13 cellular contexts compared by ENCODE assay signal in the genomic region with DNA sequence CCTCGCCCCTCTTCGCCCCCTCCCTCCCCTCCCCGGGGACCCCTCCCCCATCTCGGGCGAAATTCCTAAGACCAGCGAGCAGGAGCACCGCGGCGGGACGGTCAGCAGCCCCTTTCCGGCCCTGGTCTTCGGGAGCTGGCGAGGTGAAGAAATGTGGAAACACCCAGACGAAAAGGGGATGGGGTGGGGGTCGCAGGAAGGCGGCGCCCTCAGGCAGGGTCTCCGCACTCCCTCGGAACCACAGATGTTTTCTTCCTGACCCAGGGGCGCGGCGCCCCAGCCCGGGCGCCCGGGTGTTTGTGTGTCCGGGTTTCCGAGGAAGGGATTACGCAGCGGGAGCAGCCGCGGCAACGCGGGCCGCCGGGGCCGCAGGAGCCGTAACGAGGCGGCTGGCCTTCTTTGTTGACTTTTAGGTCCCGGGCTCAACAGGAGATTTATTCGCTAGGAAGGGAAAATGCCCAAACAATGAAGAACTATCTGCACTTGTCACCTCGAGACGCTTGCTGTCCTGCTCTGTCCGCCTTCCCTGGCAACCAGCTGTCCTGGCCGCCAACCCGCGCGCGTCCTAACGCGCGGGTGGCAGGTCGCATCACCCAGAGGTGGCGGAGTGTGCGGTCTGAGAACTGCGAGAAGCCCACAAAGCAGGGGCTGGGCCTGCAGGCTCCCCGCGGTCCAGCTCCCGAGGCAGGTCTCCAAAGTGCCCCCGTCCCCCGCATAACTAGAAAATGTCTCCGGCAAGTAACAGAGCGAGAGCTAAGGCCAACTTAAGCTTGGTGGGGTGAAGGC. TPM values are rescaled to one million over a fixed set of nuclear protein-coding genes. Genes with fewer than 3 reads are reported as not detected.
DNase-seq lines count a peak whose midpoint lies in the region; ATAC-seq and TF ChIP-seq lines count a peak whose summit lies in the region.
"Had no signal": no experiment of that assay in that cellular context is flagged by ENCODE, and none has a peak within 500 bp of the region (broad histone marks: within the 10 kb centered on the region; RNA-seq: fewer than 3 reads in every experiment).

No MANE protein-coding gene starts in this region.

- H3K27ac ChIP-seq in GM23338 (ENCODE audit: low read depth), result no peak overlapping the region
- peak overlapping the region; percentile 84 to 95 (median 90) for H3K27ac ChIP-seq in esophagus squamous epithelium
- no peak overlapping the region for H3K27ac ChIP-seq in MM.1S (ENCODE audit: low read length)

- H2AFZ ChIP-seq in GM23338 (peak overlapping the region; percentile 73), MM.1S (ENCODE audit: low read length) (no peak overlapping the region)

- H3K36me3 ChIP-seq in GM23338 (ENCODE audit: insufficient read depth), result no peaks in the 10 kb centered on the region
- H3K36me3 ChIP-seq in esophagus squamous epithelium, result no peaks in the 10 kb centered on the region
- H3K36me3 ChIP-seq in MM.1S (replicated peaks; ENCODE audit: insufficient read depth, low read length), result no peaks in the 10 kb centered on the region

- POLR2A ChIA-PET in T-cell (lab: Charles Lee), result no interaction called here

- H3K36me3 Mint-ChIP-seq in GM23338 (ENCODE audit: low read depth), result no peaks in the 10 kb centered on the region
- peaks cover 31% of the 10 kb centered on the region for H3K36me3 Mint-ChIP-seq in progenitor cell of endocrine pancreas (ENCODE audit: insufficient read depth)
- H3K36me3 Mint-ChIP-seq in T-cell, result no peaks in the 10 kb centered on the region

- H3K9ac ChIP-seq in MM.1S (ENCODE audit: low read length), result no peak overlapping the region

- ATAC-seq in GM23338, result peak; percentile 4
- no peak for ATAC-seq in T-cell (replicated peaks in 1 of 4)
- ATAC-seq: effector memory CD8-positive, alpha-beta T cell had no signal

- DNase-seq in GM23338 (ENCODE audit: low spot score) (peak; percentile 80), NCI-H2196 treated with DMSO at 0.1 percent for 48 hours (lab: John Stamatoyannopoulos, UW; ENCODE audit: unreplicated experiment) (peak; percentile 17), esophagus squamous epithelium (lab: John Stamatoyannopoulos, UW) (no peak), progenitor cell of endocrine pancreas (ENCODE audit: low spot score, unreplicated experiment) (peak; percentile 48), AG08396 (ENCODE audit: low spot score) (no peak), T-cell (no peak), medulla oblongata (ENCODE audit: extremely low spot score) (no peak), MM.1S (no peak)
- DNase-seq: effector memory CD8-positive, alpha-beta T cell; GF-D8; NCI-H1694; stimulated activated CD4-positive, alpha-beta T cell treated with anti-CD3 and anti-CD28 coated beads, Interleukin-4, amount 100 ng/mL, for 24 hours; SW 1271 had no signal

- H3K27me3 Mint-ChIP-seq in GM23338 (ENCODE audit: insufficient read depth, low read depth, poor library complexity) (peaks cover 97% of the 10 kb centered on the region), progenitor cell of endocrine pancreas (no peaks in the 10 kb centered on the region), T-cell (peaks cover 59 to 72% of the 10 kb centered on the region in 2 donors)

- TF ChIP-seq CTCF in GM23338 (conservative IDR thresholded peaks at IDR 0.05; ENCODE audit: low read depth in 2 of 2) (no peak), esophagus squamous epithelium (IDR thresholded peaks at IDR 0.05) (no peak), progenitor cell of endocrine pancreas (IDR thresholded peaks at IDR 0.05; ENCODE audit: unreplicated experiment) (no peak), MM.1S (IDR thresholded peaks at IDR 0.05; ENCODE audit: low read length) (no peak)

- peaks cover 68% of the 10 kb centered on the region for H3K4me1 ChIP-seq in GM23338 (ENCODE audit: insufficient read depth)
- peaks cover 5 to 70% (median 14%) of the 10 kb centered on the region in 3 donors for H3K4me1 ChIP-seq in esophagus squamous epithelium
- no peaks in the 10 kb centered on the region for H3K4me1 ChIP-seq in MM.1S (ENCODE audit: low read length)

- H3K27ac Mint-ChIP-seq in GM23338 (no peak overlapping the region), progenitor cell of endocrine pancreas (peak overlapping the region; percentile 98), T-cell (no peak overlapping the region)
- H3K27ac Mint-ChIP-seq: effector memory CD8-positive, alpha-beta T cell had no signal

- TF ChIP-seq POLR2A in esophagus squamous epithelium (IDR thresholded peaks at IDR 0.05), result no peak

- CTCF ChIA-PET in T-cell (lab: Charles Lee), result no interaction called here

- H3K9me3 Mint-ChIP-seq in GM23338, result no peaks in the 10 kb centered on the region; the same call in 2 of the 3 replicates
- H3K9me3 Mint-ChIP-seq in progenitor cell of endocrine pancreas (ENCODE audit: low read depth), result no peaks in the 10 kb centered on the region
- H3K9me3 Mint-ChIP-seq in T-cell, result peaks cover 3 to 8% (median 6%) of the 10 kb centered on the region in 3 donors

- H3F3A ChIP-seq in GM23338 (replicated peaks; ENCODE audit: low read depth) (peaks cover 6% of the 10 kb centered on the region), MM.1S (ENCODE audit: insufficient read depth, low read length) (no peaks in the 10 kb centered on the region)

- H3K79me2 ChIP-seq in GM23338 (replicated peaks; ENCODE audit: insufficient read depth) (no peaks in the 10 kb centered on the region), MM.1S (ENCODE audit: low read length) (0 out of 2 replicates have a peak, but pooled peaks cover 4% of the 10 kb centered on the region)

- no peaks in the 10 kb centered on the region for H3K9me2 ChIP-seq in GM23338 (ENCODE audit: insufficient read depth)
- H3K9me2 ChIP-seq in MM.1S (replicated peaks; ENCODE audit: insufficient read depth, low read length), result no peaks in the 10 kb centered on the region

- H3K9me3 ChIP-seq in esophagus squamous epithelium (no peaks in the 10 kb centered on the region), MM.1S (replicated peaks; ENCODE audit: insufficient read depth, low read length) (no peaks in the 10 kb centered on the region)

- H3K4me3 ChIP-seq in GM23338, result peak overlapping the region; percentile 75
- peak overlapping the region; percentile 58 to 72 (median 62) for H3K4me3 ChIP-seq in esophagus squamous epithelium
- no peak overlapping the region for H3K4me3 ChIP-seq in MM.1S (ENCODE audit: low read length)

- H3K4me3 Mint-ChIP-seq in GM23338 (peak overlapping the region; percentile 73), progenitor cell of endocrine pancreas (ENCODE audit: low read depth) (peak overlapping the region; percentile 77), T-cell (no peak overlapping the region)
- H3K4me3 Mint-ChIP-seq: effector memory CD8-positive, alpha-beta T cell had no signal

- H4K20me1 ChIP-seq in GM23338 (replicated peaks; ENCODE audit: insufficient read depth) (peaks cover 19% of the 10 kb centered on the region), MM.1S (ENCODE audit: insufficient read depth, low read length) (no peaks in the 10 kb centered on the region)

- WGBS in esophagus squamous epithelium, 2 donors, result 4% methylated on average over 19 of the region's 63 CpGs; no CpG with 5 or more reads in 1 of the 2 donors

- peaks cover 100% of the 10 kb centered on the region for H3K27me3 ChIP-seq in GM23338 (ENCODE audit: insufficient read depth)
- peaks cover 0 to 100% (median 23%) of the 10 kb centered on the region in 4 donors for H3K27me3 ChIP-seq in esophagus squamous epithelium
- H3K27me3 ChIP-seq in MM.1S (replicated peaks; ENCODE audit: insufficient read depth, low read length), result no peaks in the 10 kb centered on the region

- H3K4me1 Mint-ChIP-seq in GM23338, result peaks cover 60% of the 10 kb centered on the region
- peaks cover 52% of the 10 kb centered on the region for H3K4me1 Mint-ChIP-seq in progenitor cell of endocrine pancreas (ENCODE audit: low read depth)
- peaks cover 0 to 3% (median 0%) of the 10 kb centered on the region in 3 donors for H3K4me1 Mint-ChIP-seq in T-cell

- intact Hi-C loops in esophagus squamous epithelium (cut with DNase I), result no loop called here

- H3K4me2 ChIP-seq in GM23338 (peak overlapping the region; percentile 93), MM.1S (ENCODE audit: low read depth, low read length) (no peak overlapping the region)

TF ChIP-seq in GM23338, 12 proteins besides CTCF, POLR2A, EP300 and RAD21:
- TF ChIP-seq EZH2phosphoT487 (IDR thresholded peaks at IDR 0.05; ENCODE audit: unreplicated experiment) (peak; percentile 61), CREB1 (CRISPR knock-in tag; IDR thresholded peaks at IDR 0.05; ENCODE audit: low read depth) (no peak), EZH2 (IDR thresholded peaks at IDR 0.05; ENCODE audit: low read depth, unreplicated experiment) (peak; percentile 59)
TF ChIP-seq in GM23338: peak in this region for 2.

RNA-seq across cellular contexts. Expression of gene FOXA1, which starts 7.0 kb away (rescaled TPM):
- total RNA-seq in GM23338 (2014; rRNA removed; shearing (Covaris generic)), result 1.8 TPM in 1 of 2 replicates, not detected in the other
- 0.12 TPM in 1 of 2 replicates, not detected in the other for polyA plus RNA-seq in GM23338 (2016; fragmentation: Nextera tagmentation; extraction: Ambion mirVana)
- 10 to 100 TPM; 27.7 to 34.4 (median 29.1) TPM for total RNA-seq in esophagus squamous epithelium
- 187 and 196 TPM in 2 replicates for total RNA-seq in progenitor cell of endocrine pancreas
- total RNA-seq in T-cell, result under 1 TPM in 4 of 5 donors, not detected in 1; 0.23 to 0.67 (median 0.57) TPM

RNA-seq across cellular contexts. Expression of gene TTC6, which starts 7.4 kb away (rescaled TPM):
- total RNA-seq in GM23338 (2014; rRNA removed; shearing (Covaris generic)), result not detected in 2 replicates
- polyA plus RNA-seq in GM23338 (2016; fragmentation: Nextera tagmentation; extraction: Ambion mirVana), result 0.31 and 0.37 TPM in 2 replicates
- total RNA-seq in esophagus squamous epithelium (1 to 10 TPM in 3 of 4 donors, under 1 TPM in 1; 0.82 to 8.4 (median 3.5) TPM), progenitor cell of endocrine pancreas (39.3 and 46.7 TPM in 2 replicates), T-cell (not detected)

Comparison
In these comparisons a context has a peak if more than half of its experiments do, and no peak if none do; other contexts are left out.
1. DNase-seq: peak in GM23338 (single experiment), NCI-H2196 treated with DMSO at 0.1 percent for 48 hours (single experiment) and progenitor cell of endocrine pancreas (single experiment); none in esophagus squamous epithelium (single experiment), AG08396 (single experiment), T-cell (0 of 34), medulla oblongata (single experiment) and MM.1S (single experiment).
2. H3K27ac ChIP-seq: peak in esophagus squamous epithelium (4 of 4); none in GM23338 (single experiment) and MM.1S (single experiment).
3. H3K4me3 Mint-ChIP-seq: peak in GM23338 (single experiment) and progenitor cell of endocrine pancreas (single experiment); none in T-cell (0 of 3).
4. RNA of gene FOXA1, which starts 7.0 kb away (total RNA-seq): 187 to 196 TPM in progenitor cell of endocrine pancreas and 27.7 to 34.4 TPM in esophagus squamous epithelium; 0.23 to 0.67 TPM in T-cell and 1.8 TPM in GM23338; every median in the first group is over 10 times any median in the second.